ENCODE assay signal across 8 cellular contexts in genomic region chr10:86668297-86669165, GRCh38. TPM values are rescaled to one million over a fixed set of nuclear protein-coding genes. Genes with fewer than 3 reads are reported as not detected.
DNase-seq lines count a peak whose midpoint lies in the region; ATAC-seq lines count a peak whose summit lies in the region.

Gene LDB3, plus strand, starts transcription at chr10:86668511. Its CDS starts 181 bp downstream, at chr10:86668692.

- peak; percentile 29 for DNase-seq in amniotic stem cell (lab: John Stamatoyannopoulos, UW)
- no peak for DNase-seq in T-cell
- no peak for DNase-seq in KBM-7
- DNase-seq in superior temporal gyrus (ENCODE audit: extremely low spot score): no peak
- no peak for DNase-seq in COR-L47 (lab: John Stamatoyannopoulos, UW)

- H3K9me3 Mint-ChIP-seq in T-cell: no peaks in the 10 kb centered on the region

- peaks cover 0 to 3% of the 10 kb centered on the region in 2 donors for H3K27me3 Mint-ChIP-seq in T-cell

- H3K36me3 Mint-ChIP-seq in T-cell: no peaks in the 10 kb centered on the region

- no peaks in the 10 kb centered on the region for H3K4me1 Mint-ChIP-seq in T-cell

- in situ Hi-C loops in KBM-7 (cut with MboI; ENCODE audit: low pct_unique_long_range_greater_than_20kb, low sequenced_read_pairs): no loop called here

- peaks cover 8 to 28% of the 10 kb centered on the region in 2 donors for H3K4me1 ChIP-seq in muscle layer of duodenum (ENCODE audit: control insufficient read depth in 1 of 2, insufficient read depth in 2 of 2, low read length in 2 of 2)

- H3K27ac ChIP-seq in muscle layer of duodenum (ENCODE audit: low read length): peak within 1 kb of the TSS; percentile 79

- H3K27ac Mint-ChIP-seq in T-cell: no peak within 1 kb of the TSS

- CTCF ChIA-PET in T-cell (lab: Charles Lee): no interaction called here

- POLR2A ChIA-PET in T-cell (lab: Charles Lee): no interaction called here

- peak within 1 kb of the TSS; percentile 48 to 60 for H3K4me3 ChIP-seq in muscle layer of duodenum (ENCODE audit: low read depth in 1 of 2, low read length in 2 of 2)

- H3K9me3 ChIP-seq in muscle layer of duodenum (ENCODE audit: control insufficient read depth in 1 of 2, low read length in 2 of 2): no peaks in the 10 kb centered on the region

- no peaks in the 10 kb centered on the region for H3K27me3 ChIP-seq in muscle layer of duodenum (ENCODE audit: low read depth, low read length)

- no peak within 1 kb of the TSS for H3K4me3 Mint-ChIP-seq in T-cell

- ATAC-seq in GM18909 (IDR thresholded peaks at IDR 0.05; ENCODE audit: poor library complexity, unreplicated experiment): peak; percentile 67
- ATAC-seq in HG03565 (IDR thresholded peaks at IDR 0.05; ENCODE audit: unreplicated experiment): peak; percentile 41
- no peak for ATAC-seq in T-cell (replicated peaks in 1 of 4)

- no peaks in the 10 kb centered on the region for H3K36me3 ChIP-seq in muscle layer of duodenum (ENCODE audit: control insufficient read depth in 1 of 2, insufficient read depth in 2 of 2, low read length in 2 of 2)

RNA-seq across cellular contexts. Expression of gene LDB3, which starts in this region (rescaled TPM):
- total RNA-seq in T-cell: under 1 TPM in 3 of 5 donors, not detected in 2; 0.07 to 0.16 (median 0.12) TPM

Comparison
In these comparisons a context has a peak if more than half of its experiments do, and no peak if none do; other contexts are left out.
1. ATAC-seq: peak in GM18909 (single experiment) and HG03565 (single experiment); none in T-cell (0 of 4).